In genomic region chr10:17523917-17524316, GRCh38 we compare ENCODE assay signal across 30 cellular contexts.
"Had no signal": no experiment of that assay in that cellular context is flagged by ENCODE, and none has a peak within 500 bp of the region (broad histone marks: within the 10 kb centered on the region; RNA-seq: fewer than 3 reads in every experiment).

No MANE protein-coding gene starts in this region.

- DNase-seq: activated B cell treated with CpG ODN at 0.5 μM for 24 hours; activated CD4-positive, alpha-beta T cell treated with anti-CD3 and anti-CD28 coated beads for 36 hours; activated CD8-positive, alpha-beta memory T cell treated with anti-CD3 and anti-CD28 coated beads, Interleukin-2, amount 10 ng/mL, durations not matched to agents 7 days and 5 days; activated CD8-positive, alpha-beta T cell treated with anti-CD3 and anti-CD28 coated beads, Interleukin-2, amount 10 ng/mL, durations not matched to agents 7 days and 5 days; activated naive CD4-positive, alpha-beta T cell; activated T-cell treated with anti-CD3 and anti-CD28 coated beads, Interleukin-2, amount 50 U/mL, for 48 hours; dermis blood vessel endothelial cell; effector CD4-positive, alpha-beta T cell; esophagus squamous epithelium; gastrocnemius medialis; islet precursor cell; left cardiac atrium; naive thymus-derived CD4-positive, alpha-beta T cell; pancreas; retina; sigmoid colon; small intestine; stimulated activated CD4-positive, alpha-beta T cell treated with anti-CD3 and anti-CD28 coated beads, Interleukin-4, amount 100 ng/mL, for 4 hours; stimulated activated CD8-positive, alpha-beta memory T cell treated with anti-CD3 and anti-CD28 coated beads, Interleukin-4, amount 100 ng/mL, for 48 hours; stimulated activated naive CD8-positive, alpha-beta T cell treated with anti-CD3 and anti-CD28 coated beads, Interleukin-15, amount 100 ng/mL, for 72 hours; substantia nigra; T-helper 2 cell; upper lobe of right lung had no signal

- ATAC-seq: activated CD4-positive, alpha-beta T cell treated with anti-CD3 and anti-CD28 coated beads for 36 hours; activated CD8-positive, alpha-beta memory T cell treated with anti-CD3 and anti-CD28 coated beads, Interleukin-2, amount 10 ng/mL, durations not matched to agents 7 days and 5 days; activated CD8-positive, alpha-beta T cell treated with anti-CD3 and anti-CD28 coated beads, Interleukin-2, amount 10 ng/mL, durations not matched to agents 7 days and 5 days; activated naive CD4-positive, alpha-beta T cell treated with anti-CD3 and anti-CD28 coated beads, Interleukin-2, amount 50 U/mL, for 72 hours; gastrocnemius medialis; left cardiac atrium; naive thymus-derived CD4-positive, alpha-beta T cell; pancreas; stimulated activated memory B cell treated with anti-CD40 and anti-IgM and Interleukin-4, amounts not matched to agents 10 μg/mL and 1 μg/mL and 100 μg/mL, for 72 hours; stimulated activated naive CD8-positive, alpha-beta T cell treated with anti-CD3 and anti-CD28 coated beads, Interleukin-15, amount 100 ng/mL, for 72 hours; upper lobe of right lung had no signal

- H3K27me3 Mint-ChIP-seq: central memory CD8-positive, alpha-beta T cell; stimulated activated memory B cell treated with anti-CD40 and anti-IgM and Interleukin-4, amounts not matched to agents 10 μg/mL and 1 μg/mL and 100 μg/mL, for 72 hours; stimulated activated naive CD8-positive, alpha-beta T cell treated with anti-CD3 and anti-CD28 coated beads, Interleukin-15, amount 100 ng/mL, for 72 hours had no signal

- H3K4me2 ChIP-seq: hepatocyte had no signal

- H2AFZ ChIP-seq: hepatocyte had no signal

- H3K36me3 Mint-ChIP-seq: activated CD8-positive, alpha-beta memory T cell treated with anti-CD3 and anti-CD28 coated beads, Interleukin-2, amount 10 ng/mL, durations not matched to agents 7 days and 5 days; mesothelial cell of epicardium; naive thymus-derived CD4-positive, alpha-beta T cell; stimulated activated memory B cell treated with anti-CD40 and anti-IgM and Interleukin-4, amounts not matched to agents 10 μg/mL and 1 μg/mL and 100 μg/mL, for 72 hours had no signal

- H3K27me3 ChIP-seq: esophagus squamous epithelium, gastrocnemius medialis, hepatocyte, pancreas, sigmoid colon, upper lobe of right lung had no signal

- H3K36me3 ChIP-seq: esophagus squamous epithelium, gastrocnemius medialis, pancreas, prostate gland, sigmoid colon, upper lobe of right lung had no signal

- H3K4me3 ChIP-seq: esophagus squamous epithelium, gastrocnemius medialis, hepatocyte, pancreas, prostate gland, sigmoid colon, upper lobe of right lung had no signal

- H3K9me3 Mint-ChIP-seq: activated B cell treated with CpG ODN at 0.5 μM for 24 hours; activated naive CD4-positive, alpha-beta T cell treated with anti-CD3 and anti-CD28 coated beads, Interleukin-2, amount 50 U/mL, for 72 hours; central memory CD8-positive, alpha-beta T cell; stimulated activated naive CD8-positive, alpha-beta T cell treated with anti-CD3 and anti-CD28 coated beads, Interleukin-15, amount 100 ng/mL, for 72 hours had no signal

- H3K4me3 Mint-ChIP-seq: activated B cell treated with CpG ODN at 0.5 μM for 24 hours; activated CD4-positive, alpha-beta T cell treated with anti-CD3 and anti-CD28 coated beads for 36 hours; activated CD8-positive, alpha-beta memory T cell treated with anti-CD3 and anti-CD28 coated beads, Interleukin-2, amount 10 ng/mL, durations not matched to agents 7 days and 5 days; activated CD8-positive, alpha-beta T cell treated with anti-CD3 and anti-CD28 coated beads, Interleukin-2, amount 10 ng/mL, durations not matched to agents 7 days and 5 days; central memory CD8-positive, alpha-beta T cell; mesothelial cell of epicardium; naive thymus-derived CD4-positive, alpha-beta T cell; stimulated activated memory B cell treated with anti-CD40 and anti-IgM and Interleukin-4, amounts not matched to agents 10 μg/mL and 1 μg/mL and 100 μg/mL, for 72 hours; stimulated activated naive CD8-positive, alpha-beta T cell treated with anti-CD3 and anti-CD28 coated beads, Interleukin-15, amount 100 ng/mL, for 72 hours had no signal

- H3K4me1 Mint-ChIP-seq: activated B cell treated with CpG ODN at 0.5 μM for 24 hours; activated CD4-positive, alpha-beta T cell treated with anti-CD3 and anti-CD28 coated beads for 36 hours; activated CD8-positive, alpha-beta memory T cell treated with anti-CD3 and anti-CD28 coated beads, Interleukin-2, amount 10 ng/mL, durations not matched to agents 7 days and 5 days; central memory CD8-positive, alpha-beta T cell; mesothelial cell of epicardium; stimulated activated memory B cell treated with anti-CD40 and anti-IgM and Interleukin-4, amounts not matched to agents 10 μg/mL and 1 μg/mL and 100 μg/mL, for 72 hours; stimulated activated naive CD8-positive, alpha-beta T cell treated with anti-CD3 and anti-CD28 coated beads, Interleukin-15, amount 100 ng/mL, for 72 hours had no signal

- H3K27ac ChIP-seq: epithelial cell of prostate, esophagus squamous epithelium, gastrocnemius medialis, hepatocyte, pancreas, prostate gland, sigmoid colon, upper lobe of right lung had no signal

- H3K4me1 ChIP-seq: esophagus squamous epithelium, gastrocnemius medialis, pancreas, prostate gland, sigmoid colon, upper lobe of right lung had no signal

- H3K9me3 ChIP-seq: esophagus squamous epithelium, gastrocnemius medialis, pancreas, prostate gland, sigmoid colon, upper lobe of right lung had no signal

- H3K27ac Mint-ChIP-seq: activated B cell treated with CpG ODN at 0.5 μM for 24 hours; activated CD4-positive, alpha-beta T cell treated with anti-CD3 and anti-CD28 coated beads for 36 hours; activated CD8-positive, alpha-beta memory T cell treated with anti-CD3 and anti-CD28 coated beads, Interleukin-2, amount 10 ng/mL, durations not matched to agents 7 days and 5 days; activated CD8-positive, alpha-beta T cell treated with anti-CD3 and anti-CD28 coated beads, Interleukin-2, amount 10 ng/mL, durations not matched to agents 7 days and 5 days; activated naive CD4-positive, alpha-beta T cell treated with anti-CD3 and anti-CD28 coated beads, Interleukin-2, amount 50 U/mL, for 72 hours; mesothelial cell of epicardium; naive thymus-derived CD4-positive, alpha-beta T cell; stimulated activated memory B cell treated with anti-CD40 and anti-IgM and Interleukin-4, amounts not matched to agents 10 μg/mL and 1 μg/mL and 100 μg/mL, for 72 hours; stimulated activated naive CD8-positive, alpha-beta T cell treated with anti-CD3 and anti-CD28 coated beads, Interleukin-15, amount 100 ng/mL, for 72 hours had no signal
